28 cellular contexts compared by ENCODE assay signal in the genomic region with DNA sequence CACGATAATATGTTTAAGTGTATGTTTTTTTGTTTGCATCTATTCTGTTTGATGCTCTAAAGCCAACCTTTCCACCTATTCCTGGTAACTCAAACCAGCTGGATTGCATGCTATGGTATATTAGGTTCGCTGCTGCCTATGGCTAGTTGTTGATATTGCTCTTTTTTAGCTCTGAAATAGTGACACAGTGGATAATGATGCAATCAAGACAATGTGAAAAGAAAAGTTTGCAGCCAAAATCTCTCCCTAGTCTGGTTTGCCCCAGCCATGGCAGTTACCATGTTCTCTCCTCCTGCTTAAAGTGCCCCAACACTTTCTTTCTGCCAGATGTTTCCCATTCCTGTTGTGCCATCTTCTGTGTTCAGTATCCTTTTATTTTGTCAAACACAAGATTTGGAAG.
"Had no signal": no experiment of that assay in that cellular context is flagged by ENCODE, and none has a peak within 500 bp of the region (broad histone marks: within the 10 kb centered on the region; RNA-seq: fewer than 3 reads in every experiment).

No MANE protein-coding gene starts in this region.

- H2AFZ ChIP-seq: parathyroid adenoma had no signal

- H3K9me3 ChIP-seq: colonic mucosa, gastrocnemius medialis, psoas muscle, vagina had no signal

- H3K4me2 ChIP-seq: smooth muscle cell had no signal

- H3K79me2 ChIP-seq: parathyroid adenoma had no signal

- H3K27ac ChIP-seq: colonic mucosa, dorsolateral prefrontal cortex, gastrocnemius medialis, parathyroid adenoma, psoas muscle, upper lobe of left lung, vagina had no signal

- H3K4me3 ChIP-seq: colonic mucosa, dorsolateral prefrontal cortex, gastrocnemius medialis, psoas muscle, smooth muscle cell, upper lobe of left lung, vagina had no signal

- H3K4me1 ChIP-seq: colonic mucosa, gastrocnemius medialis, parathyroid adenoma, psoas muscle, upper lobe of left lung, vagina had no signal

- H3K9ac ChIP-seq: parathyroid adenoma had no signal

- DNase-seq: activated CD4-positive, alpha-beta T cell treated with anti-CD3 and anti-CD28 coated beads for 36 hours; activated CD4-positive, CD25-positive, alpha-beta regulatory T cell; activated CD8-positive, alpha-beta memory T cell treated with anti-CD3 and anti-CD28 coated beads, Interleukin-2, amount 10 ng/mL, durations not matched to agents 7 days and 5 days; activated CD8-positive, alpha-beta T cell treated with anti-CD3 and anti-CD28 coated beads, Interleukin-2, amount 10 ng/mL, durations not matched to agents 7 days and 5 days; activated naive CD8-positive, alpha-beta T cell treated with anti-CD3 and anti-CD28 coated beads, Interleukin-2, amount 50 U/mL, for 24 hours; activated T-cell treated with anti-CD3 and anti-CD28 coated beads, Interleukin-2, amount 50 U/mL, for 48 hours; anterior cingulate cortex; colonic mucosa; dorsolateral prefrontal cortex; effector memory CD4-positive, alpha-beta T cell; erythroblast; gastrocnemius medialis; glutamatergic neuron; left colon; midbrain; naive thymus-derived CD4-positive, alpha-beta T cell; occipital lobe; psoas muscle; stimulated activated CD4-positive, alpha-beta T cell treated with anti-CD3 and anti-CD28 coated beads, Interleukin-1b, Interleukin-23, amount 100 ng/mL, for 48 hours; stimulated activated CD4-positive, alpha-beta T cell treated with anti-CD3 and anti-CD28 coated beads, Interleukin-4, amount 100 ng/mL, for 4 hours; stimulated activated CD8-positive, alpha-beta memory T cell treated with anti-CD3 and anti-CD28 coated beads, Interleukin-4, amount 100 ng/mL, for 48 hours; stimulated activated naive CD8-positive, alpha-beta T cell treated with anti-CD3 and anti-CD28 coated beads, Interleukin-15, amount 100 ng/mL, for 72 hours; substantia nigra; upper lobe of left lung had no signal

- H3K36me3 ChIP-seq: colonic mucosa, gastrocnemius medialis, upper lobe of left lung, vagina had no signal

- H3K27me3 ChIP-seq: colonic mucosa, dorsolateral prefrontal cortex, gastrocnemius medialis, upper lobe of left lung, vagina had no signal

- ATAC-seq: activated CD4-positive, alpha-beta T cell treated with anti-CD3 and anti-CD28 coated beads for 36 hours; activated CD8-positive, alpha-beta memory T cell treated with anti-CD3 and anti-CD28 coated beads, Interleukin-2, amount 10 ng/mL, durations not matched to agents 7 days and 5 days; activated CD8-positive, alpha-beta T cell treated with anti-CD3 and anti-CD28 coated beads, Interleukin-2, amount 10 ng/mL, durations not matched to agents 7 days and 5 days; activated naive CD8-positive, alpha-beta T cell treated with anti-CD3 and anti-CD28 coated beads, Interleukin-2, amount 50 U/mL, for 24 hours; gastrocnemius medialis; left colon; naive thymus-derived CD4-positive, alpha-beta T cell; psoas muscle; stimulated activated memory B cell treated with anti-CD40 and anti-IgM and Interleukin-4, amounts not matched to agents 10 μg/mL and 1 μg/mL and 100 μg/mL, for 72 hours; stimulated activated naive CD8-positive, alpha-beta T cell treated with anti-CD3 and anti-CD28 coated beads, Interleukin-15, amount 100 ng/mL, for 72 hours had no signal
